In the genomic region with DNA sequence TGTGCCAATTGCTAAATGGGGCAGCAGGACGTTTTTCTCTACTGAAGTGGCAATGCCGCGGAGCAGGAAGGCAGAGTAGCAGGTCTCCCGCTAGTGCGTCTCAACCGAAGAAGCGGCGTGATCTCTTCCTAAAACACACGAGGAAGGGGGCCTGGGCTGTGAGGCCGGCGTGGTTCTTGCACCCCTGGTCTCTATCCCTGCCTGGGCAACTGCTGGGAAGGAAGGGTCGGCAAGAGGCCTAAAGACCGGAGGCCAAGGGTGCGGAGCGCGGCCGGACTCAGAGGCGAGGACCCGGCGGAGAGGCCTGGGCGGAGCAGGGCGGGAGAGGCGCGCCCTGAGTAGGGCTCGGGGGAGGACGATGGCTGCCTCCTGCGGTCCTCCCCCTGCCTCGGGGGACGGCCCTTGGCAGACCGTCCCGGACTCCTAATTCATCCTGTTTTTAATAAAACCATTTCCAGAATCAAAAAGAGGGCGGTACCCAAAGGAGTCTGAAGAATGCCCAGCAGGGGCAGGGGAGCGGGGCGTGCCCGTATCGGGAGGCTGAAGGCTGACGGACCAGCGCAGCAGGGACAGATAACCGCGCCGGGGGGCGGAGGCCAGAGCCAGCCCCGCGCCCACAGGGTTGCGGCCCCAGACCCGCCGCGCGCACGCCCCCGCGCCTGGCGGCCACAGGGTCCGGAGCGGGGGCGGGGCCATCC, we compare ENCODE assay signal across 8 cellular contexts. TPM values are rescaled to one million over a fixed set of nuclear protein-coding genes. Genes with fewer than 3 reads are reported as not detected.
DNase-seq lines count a peak whose midpoint lies in the region; ATAC-seq and TF ChIP-seq lines count a peak whose summit lies in the region.

No MANE protein-coding gene starts in this region.

- H3K4me2 ChIP-seq in OCI-LY1 (ENCODE audit: low read length) (peak overlapping the region; percentile 92), neural cell (ENCODE audit: low read length) (peak overlapping the region; percentile 92)

- H3K9ac ChIP-seq in OCI-LY1 (ENCODE audit: low read length) = peak overlapping the region; percentile 69
- H3K9ac ChIP-seq in neural cell (ENCODE audit: low read length) = peak overlapping the region; percentile 78

- H3K27ac ChIP-seq in OCI-LY1 (ENCODE audit: low read depth, low read length, poor library complexity, severe bottlenecking) (no peak overlapping the region), neural cell (ENCODE audit: low read length) (peak overlapping the region; percentile 84), uterus (peak overlapping the region; percentile 97 to 98)

- H3K79me2 ChIP-seq in OCI-LY1 (ENCODE audit: insufficient read depth, low read length) = peaks cover 33% of the 10 kb centered on the region
- H3K79me2 ChIP-seq in neural cell (replicated peaks; ENCODE audit: insufficient read depth, low read length) = peaks cover 36% of the 10 kb centered on the region

- H3K9me3 ChIP-seq in OCI-LY1 (ENCODE audit: low read length) (no peaks in the 10 kb centered on the region), neural cell (ENCODE audit: low read length) (no peaks in the 10 kb centered on the region), uterus (no peaks in the 10 kb centered on the region)

- H3K27ac Mint-ChIP-seq in activated T-helper 17 cell treated with anti-CD3 and anti-CD28 coated beads, Interleukin-2, amount 50 U/mL, for 72 hours = peak overlapping the region; percentile 84

- H3F3A ChIP-seq in OCI-LY1 (ENCODE audit: insufficient read depth, low read length) = no peaks in the 10 kb centered on the region
- no peaks in the 10 kb centered on the region for H3F3A ChIP-seq in neural cell (ENCODE audit: insufficient read depth, low read length, poor library complexity, severe bottlenecking)

- peaks cover 23% of the 10 kb centered on the region for H3K4me1 ChIP-seq in OCI-LY1 (ENCODE audit: insufficient read depth, low read length, severe bottlenecking)
- peaks cover 5 to 7% of the 10 kb centered on the region in 2 donors for H3K4me1 ChIP-seq in uterus

- peak overlapping the region; percentile 90 for H3K4me3 Mint-ChIP-seq in activated T-helper 17 cell treated with anti-CD3 and anti-CD28 coated beads, Interleukin-2, amount 50 U/mL, for 72 hours

- no peaks in the 10 kb centered on the region for H3K9me3 Mint-ChIP-seq in activated T-helper 17 cell treated with anti-CD3 and anti-CD28 coated beads, Interleukin-2, amount 50 U/mL, for 72 hours

- peak; percentile 32 to 36 for TF ChIP-seq POLR2A in uterus (IDR thresholded peaks at IDR 0.05)

- TF ChIP-seq CTCF in OCI-LY1 (IDR thresholded peaks at IDR 0.05; ENCODE audit: low read length) (no peak), fibroblast of the aortic adventitia (IDR thresholded peaks at IDR 0.05; ENCODE audit: insufficient read depth, low read length) (peak; percentile 40), neural cell (IDR thresholded peaks at IDR 0.05; ENCODE audit: poor library complexity, severe bottlenecking) (no peak), uterus (IDR thresholded peaks at IDR 0.05) (peak in 3 of 4 experiments; percentile 36 to 48 (median 37))

- H3K36me3 ChIP-seq in OCI-LY1 (ENCODE audit: insufficient read depth, low read length) = no peaks in the 10 kb centered on the region; the same call in 1 of the 2 replicates
- no peaks in the 10 kb centered on the region for H3K36me3 ChIP-seq in neural cell (ENCODE audit: insufficient read depth, low read length)
- no peaks in the 10 kb centered on the region for H3K36me3 ChIP-seq in uterus

- intact Hi-C loops in uterus (cut with DNase I; ENCODE audit: low total_unique reads) = no loop called here

- peaks cover 13% of the 10 kb centered on the region for H3K27me3 Mint-ChIP-seq in activated T-helper 17 cell treated with anti-CD3 and anti-CD28 coated beads, Interleukin-2, amount 50 U/mL, for 72 hours

- peaks cover 22% of the 10 kb centered on the region for H3K4me1 Mint-ChIP-seq in activated T-helper 17 cell treated with anti-CD3 and anti-CD28 coated beads, Interleukin-2, amount 50 U/mL, for 72 hours

- TF ChIP-seq RAD21 in neural cell (conservative IDR thresholded peaks at IDR 0.05) = no peak

- peaks cover 10% of the 10 kb centered on the region for H3K36me3 Mint-ChIP-seq in activated T-helper 17 cell treated with anti-CD3 and anti-CD28 coated beads, Interleukin-2, amount 50 U/mL, for 72 hours (ENCODE audit: low read depth)

- peak; percentile 36 for ATAC-seq in GM19463 (IDR thresholded peaks at IDR 0.05; ENCODE audit: unreplicated experiment)
- peak; percentile 32 for ATAC-seq in HG03558 (IDR thresholded peaks at IDR 0.05; ENCODE audit: extremely low read depth, unreplicated experiment)
- ATAC-seq in activated T-helper 17 cell treated with anti-CD3 and anti-CD28 coated beads, Interleukin-2, amount 50 U/mL, for 72 hours (replicated peaks) = peak; percentile 64

- TF ChIP-seq EP300 in neural cell (conservative IDR thresholded peaks at IDR 0.05; ENCODE audit: poor library complexity, severe bottlenecking) = no peak

- H4K20me1 ChIP-seq in OCI-LY1 (ENCODE audit: insufficient read depth, low read length) = no peaks in the 10 kb centered on the region
- no peaks in the 10 kb centered on the region for H4K20me1 ChIP-seq in neural cell (ENCODE audit: insufficient read depth)

- H3K27me3 ChIP-seq in OCI-LY1 (ENCODE audit: insufficient read depth, low read length) = no peaks in the 10 kb centered on the region
- no peaks in the 10 kb centered on the region for H3K27me3 ChIP-seq in neural cell (ENCODE audit: insufficient read depth, low read depth, low read length)
- no peaks in the 10 kb centered on the region for H3K27me3 ChIP-seq in uterus

- no peaks in the 10 kb centered on the region for H3K9me2 ChIP-seq in OCI-LY1 (ENCODE audit: low read depth, low read length)
- H3K9me2 ChIP-seq in neural cell (ENCODE audit: insufficient read depth, low read length) = no peaks in the 10 kb centered on the region

- H2AFZ ChIP-seq in OCI-LY1 (ENCODE audit: low read length) = no peak overlapping the region
- H2AFZ ChIP-seq in neural cell (ENCODE audit: low read depth, low read length) = peak overlapping the region; percentile 91

- DNase-seq in COR-L47 (lab: John Stamatoyannopoulos, UW) (peak; percentile 62), fibroblast of the aortic adventitia (ENCODE audit: low read depth) (peak; percentile 95), uterus (peak; percentile 90 to 91)

- H3K4me3 ChIP-seq in OCI-LY1 (ENCODE audit: low read depth, low read length, poor library complexity, severe bottlenecking) (peak overlapping the region; percentile 72), fibroblast of the aortic adventitia (ENCODE audit: low read depth, low read length) (peak overlapping the region; percentile 67), neural cell (ENCODE audit: low read length) (peak overlapping the region; percentile 77), uterus (peak overlapping the region; percentile 60 to 68)

TF ChIP-seq in neural cell, 6 proteins besides CTCF, POLR2A, EP300 and RAD21:
- TF ChIP-seq SMC3 (conservative IDR thresholded peaks at IDR 0.05; ENCODE audit: poor library complexity) (no peak), TAF1 (IDR thresholded peaks at IDR 0.05; ENCODE audit: low read depth) (no peak), MXI1 (conservative IDR thresholded peaks at IDR 0.05; ENCODE audit: poor library complexity, severe bottlenecking) (peak; percentile 28), REST (IDR thresholded peaks at IDR 0.05; ENCODE audit: borderline replicate concordance) (peak; percentile 67), POLR2AphosphoS5 (IDR thresholded peaks at IDR 0.05) (peak; percentile 59), EZH2 (IDR thresholded peaks at IDR 0.05; ENCODE audit: borderline replicate concordance, insufficient read depth, low read length, poor library complexity, severe bottlenecking) (no peak)

RNA-seq across cellular contexts. Expression of gene APLP2, which starts 0.6 kb away (rescaled TPM):
- 10 to 100 TPM; 31.2 to 34.0 TPM for total RNA-seq in activated T-helper 17 cell treated with anti-CD3 and anti-CD28 coated beads, Interleukin-2, amount 50 U/mL, for 72 hours
- total RNA-seq in fibroblast of the aortic adventitia (ENCODE audit: low replicate concordance) (724 and 1,292 TPM in 2 replicates), uterus (100 to 1,000 TPM; 226 to 376 (median 262) TPM)
- 222 and 226 TPM in 2 replicates for polyA plus RNA-seq in neural cell
- 278 and 306 TPM in 2 replicates for polyA minus RNA-seq in neural cell

Comparison
In these comparisons a context has a peak if more than half of its experiments do, and no peak if none do; other contexts are left out.
1. CTCF ChIP-seq: peak in fibroblast of the aortic adventitia (single experiment) and uterus (3 of 4); none in OCI-LY1 (single experiment) and neural cell (single experiment).
2. RNA of gene APLP2, which starts 0.6 kb away (total RNA-seq): 724 to 1,292 TPM in fibroblast of the aortic adventitia and 226 to 376 TPM in uterus; 31.2 to 34.0 TPM in activated T-helper 17 cell treated with anti-CD3 and anti-CD28 coated beads, Interleukin-2, amount 50 U/mL, for 72 hours; every median in the first group is over 4 times any median in the second.
3. Peak in every context shown above with its lines, with median percentiles within 50 percentile points of each other: DNase-seq, ATAC-seq and H3K4me3 ChIP-seq.